ENCODE assay signal across 23 cellular contexts in the genomic region with DNA sequence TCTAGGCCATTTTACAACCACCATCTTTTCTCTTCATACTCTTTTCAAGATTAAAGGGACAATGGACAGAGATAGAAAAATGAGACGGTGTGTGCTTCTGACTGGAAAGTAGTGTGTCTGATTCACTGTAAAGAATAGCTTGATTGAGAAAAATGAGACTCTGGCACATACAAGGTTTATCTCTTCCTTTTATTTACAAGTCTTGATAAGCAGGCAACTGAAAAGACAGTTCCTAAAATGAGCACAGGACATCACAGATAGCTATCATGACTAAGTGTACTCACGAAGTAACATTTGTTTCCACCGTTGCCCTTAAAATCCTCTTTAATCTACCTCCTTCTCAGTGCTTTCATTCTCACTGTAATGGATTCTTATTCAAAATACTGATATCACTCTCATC.
"Had no signal": no experiment of that assay in that cellular context is flagged by ENCODE, and none has a peak within 500 bp of the region (broad histone marks: within the 10 kb centered on the region; RNA-seq: fewer than 3 reads in every experiment).

No MANE protein-coding gene starts in this region.

- H3K36me3 ChIP-seq: SJSA1 had no signal

- H3K4me2 ChIP-seq: SK-N-SH had no signal

- DNase-seq: IMR-90, Karpas-422, KG1, MM.1S, NCI-H1092 treated with DMSO at 0.1 percent for 48 hours, NCI-H1436, NCI-H187, NCI-H2029, NCI-H2081 treated with DMSO at 0.1 percent for 48 hours, NCI-H2171, NCI-H226, NCI-H446, NCI-H510A, NCI-H524 treated with DMSO at 0.1 percent for 48 hours, NCI-H69, NCI-H774, Right ventricle myocardium superior, RPMI8226, SIG-M5, SK-N-SH had no signal

- H3K4me1 ChIP-seq: SJSA1 had no signal

- H3K4me3 ChIP-seq: SJSA1 had no signal

- H3K9ac ChIP-seq: SK-N-SH had no signal

- FAIRE-seq: HepG2, RCC 7860 had no signal

- H3K27ac ChIP-seq: SJSA1 had no signal

- H3K27me3 ChIP-seq: SJSA1 had no signal

- H3K9me3 ChIP-seq: SJSA1, SK-N-SH had no signal
